ENCODE assay signal across 15 cellular contexts in the genomic region with DNA sequence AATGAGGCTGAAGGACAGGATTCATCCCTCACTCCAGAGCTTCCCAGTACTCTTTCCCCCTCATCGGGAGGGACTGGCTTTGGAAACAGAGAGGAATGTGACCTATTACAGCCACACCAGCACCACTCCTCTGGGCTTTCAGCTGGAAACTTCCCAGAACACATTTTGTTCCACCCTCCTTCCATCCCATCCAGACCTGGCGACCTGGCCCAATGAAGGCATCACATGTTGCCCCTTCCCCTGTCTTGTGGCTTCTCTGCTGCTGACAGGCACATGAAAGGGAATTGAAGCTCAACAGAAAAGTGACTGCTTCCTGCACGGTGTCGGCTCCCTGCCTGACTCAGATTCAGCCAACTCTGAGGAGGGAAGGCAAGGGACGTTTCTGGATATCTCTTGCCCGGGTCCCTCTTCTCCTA. TPM values are rescaled to one million over a fixed set of nuclear protein-coding genes. Genes with fewer than 3 reads are reported as not detected.
DNase-seq lines count a peak whose midpoint lies in the region; ATAC-seq, FAIRE-seq and TF ChIP-seq lines count a peak whose summit lies in the region.
"Had no signal": no experiment of that assay in that cellular context is flagged by ENCODE, and none has a peak within 500 bp of the region (broad histone marks: within the 10 kb centered on the region; RNA-seq: fewer than 3 reads in every experiment).

No MANE protein-coding gene starts in this region.

- H3K9me3 ChIP-seq in H1 (ENCODE audit: insufficient read depth in 2 of 2, low read depth in 1 of 2, low read length in 1 of 2) (no peaks in the 10 kb centered on the region), mesodermal cell (ENCODE audit: control insufficient read depth, low read length) (no peaks in the 10 kb centered on the region)

- H2BK20ac ChIP-seq in H1 (ENCODE audit: low read length): peak overlapping the region; percentile 55; the same call in 1 of the 2 replicates

- TF ChIP-seq POLR2A in H1 (IDR thresholded peaks at IDR 0.05; ENCODE audit: control extremely low read depth in 1 of 2, low read depth in 2 of 2, low read length in 2 of 2): no peak

- H3K9ac ChIP-seq in H1 (replicated peaks in 1 of 4; ENCODE audit: extremely low read depth in 1 of 4, low read depth in 3 of 4, low read length in 3 of 4) (no peak overlapping the region), mesendoderm (ENCODE audit: low read length) (no peak overlapping the region)

- H3K4me2 ChIP-seq in H1 (ENCODE audit: insufficient read depth in 1 of 2, low read depth in 2 of 2, low read length in 2 of 2) (no peak overlapping the region), mesendoderm (ENCODE audit: low read length) (no peak overlapping the region)

- 0 out of 2 replicates have a peak overlapping the region, but pooled peaks have one; percentile 41 for H2AFZ ChIP-seq in H1 (ENCODE audit: low read length)

- H3K27ac ChIP-seq in H1 (ENCODE audit: low read depth, low read length): no peak overlapping the region
- H3K27ac ChIP-seq in mesodermal cell (ENCODE audit: low read depth, low read length, severe bottlenecking): peak overlapping the region; percentile 73
- H3K27ac ChIP-seq in mesendoderm (ENCODE audit: low read depth, low read length): no peak overlapping the region
- H3K27ac ChIP-seq: HL-60 had no signal

- 96% methylated on average over 6 of the region's 6 CpGs; no CpG with 5 or more reads in 1 of the 2 experiments for WGBS in H1 (ENCODE audit: extremely low coverage in 1 of 2, insufficient coverage in 1 of 2, insufficient read length in 1 of 2, insufficient replicate concordance in 2 of 2, low coverage in 1 of 2, low lambda C conversion rate in 2 of 2, missing lambda C conversion rate in 1 of 2), 2 experiments
- 57 to 61% methylated on average over 2 to 5 of the region's 6 CpGs for WGBS in mesodermal cell (ENCODE audit: insufficient coverage in 2 of 2), 2 experiments
- no CpG with 5 or more reads among the region's 6 CpGs for WGBS in mesendoderm (ENCODE audit: extremely low coverage, insufficient coverage, low lambda C conversion rate)

- H3K4ac ChIP-seq in H1 (replicated peaks; ENCODE audit: insufficient read length, low read depth, low read length): no peak overlapping the region
- no peak overlapping the region for H3K4ac ChIP-seq in mesendoderm (ENCODE audit: low read depth, low read length)

- H4K5ac ChIP-seq in H1 (ENCODE audit: insufficient read length, low read depth, low read length) (no peak overlapping the region), mesendoderm (ENCODE audit: low read length) (no peak overlapping the region)

- H4K8ac ChIP-seq in H1 (ENCODE audit: extremely low read depth, insufficient read depth, low read length) (no peak overlapping the region), mesendoderm (ENCODE audit: low read depth, low read length) (no peak overlapping the region)

- no peaks in the 10 kb centered on the region for H3K79me2 ChIP-seq in H1 (ENCODE audit: control insufficient read depth in 1 of 2, insufficient read depth in 2 of 2, low read length in 2 of 2)
- H3K79me2 ChIP-seq in mesendoderm (ENCODE audit: control insufficient read depth, insufficient read depth, low read length): no peaks in the 10 kb centered on the region

- H3K23ac ChIP-seq in H1 (ENCODE audit: insufficient read length) (no peak overlapping the region), mesendoderm (ENCODE audit: low read length) (no peak overlapping the region)

- H3K18ac ChIP-seq in H1 (ENCODE audit: extremely low read depth, low read length) (no peak overlapping the region), mesendoderm (ENCODE audit: low read length) (no peak overlapping the region)

- H2BK15ac ChIP-seq in H1 (ENCODE audit: low read length) (no peak overlapping the region), mesendoderm (replicated peaks; ENCODE audit: low read depth) (no peak overlapping the region)

- no peaks in the 10 kb centered on the region for H3K36me3 ChIP-seq in H1 (ENCODE audit: control insufficient read depth in 2 of 4, insufficient read depth in 4 of 4, low read length in 3 of 4)
- H3K36me3 ChIP-seq in mesodermal cell (ENCODE audit: control insufficient read depth, insufficient read depth, low read length): no peaks in the 10 kb centered on the region
- no peaks in the 10 kb centered on the region for H3K36me3 ChIP-seq in mesendoderm (ENCODE audit: control insufficient read depth, insufficient read depth, low read length)

- no peak overlapping the region; the same call in 1 of the 2 replicates for H2BK12ac ChIP-seq in H1 (ENCODE audit: low read depth, low read length)

- no peak overlapping the region for H3K14ac ChIP-seq in H1 (ENCODE audit: insufficient read length)

- no peak overlapping the region for H2AK5ac ChIP-seq in H1 (ENCODE audit: low read depth, low read length)
- no peak overlapping the region for H2AK5ac ChIP-seq in mesendoderm (ENCODE audit: low read length)

- no peak for FAIRE-seq in H1 (lab: Jason Lieb, UNC)

- H3K79me1 ChIP-seq in H1 (ENCODE audit: low read depth, low read length): no peaks in the 10 kb centered on the region
- no peaks in the 10 kb centered on the region for H3K79me1 ChIP-seq in mesendoderm (ENCODE audit: low read length)

- TF ChIP-seq CTCF in H1 (IDR thresholded peaks at IDR 0.05; ENCODE audit: control extremely low read depth in 1 of 3, insufficient read depth in 1 of 3, low read depth in 1 of 3, low read length in 3 of 3): no peak

- H4K20me1 ChIP-seq in H1 (replicated peaks in 1 of 2; ENCODE audit: control insufficient read depth in 1 of 2, insufficient read depth in 2 of 2, low read length in 2 of 2): no peaks in the 10 kb centered on the region

- TF ChIP-seq RAD21 in H1 (IDR thresholded peaks at IDR 0.05 in 1 of 2, conservative IDR thresholded peaks at IDR 0.05 in 1 of 2; ENCODE audit: low read depth in 2 of 2, low read length in 2 of 2): no peak

- no peak overlapping the region for H2BK5ac ChIP-seq in H1 (ENCODE audit: low read depth, low read length)
- no peak overlapping the region for H2BK5ac ChIP-seq in mesendoderm (ENCODE audit: low read length)

- no peaks in the 10 kb centered on the region for H3K23me2 ChIP-seq in H1 (ENCODE audit: low read depth, low read length)

- H3K56ac ChIP-seq in H1 (replicated peaks; ENCODE audit: insufficient read length, low read depth, low read length) (no peak overlapping the region), mesendoderm (ENCODE audit: low read length) (no peak overlapping the region)

- no peak for ATAC-seq in HG02981 (IDR thresholded peaks at IDR 0.05; ENCODE audit: unreplicated experiment)
- ATAC-seq: SK-N-SH treated with all-trans-retinoic acid at 6 μM for 48 hours; stimulated activated naive CD8-positive, alpha-beta T cell treated with anti-CD3 and anti-CD28 coated beads, Interleukin-15, Interleukin-2, amounts not matched to agents 100 U/mL and 50 U/mL, for 24 hours had no signal

- H4K91ac ChIP-seq in H1 (replicated peaks; ENCODE audit: insufficient read length, low read length): no peak overlapping the region

- CTCF ChIA-PET in H1 (lab: Charles Lee; ENCODE audit: partially characterized antibody): interaction anchor here (0.9 to 2.2 kb wide), 7 partner anchors 9 to 60 kb away, joined by 3 to 12 read pairs (median 3); no protein-coding TSS in a partner anchor

- H3K4me3 ChIP-seq in H1 (ENCODE audit: extremely low read depth in 1 of 4, insufficient read depth in 2 of 4, low read depth in 3 of 4, low read length in 4 of 4) (no peak overlapping the region), mesodermal cell (ENCODE audit: extremely low read depth, insufficient read depth, low read length, poor library complexity, severe bottlenecking) (no peak overlapping the region), mesendoderm (ENCODE audit: low read length) (no peak overlapping the region)

- H3K4me1 ChIP-seq in H1 (replicated peaks in 1 of 4; ENCODE audit: control insufficient read depth in 3 of 4, insufficient read depth in 4 of 4, low read length in 3 of 4): peaks cover 0 to 6% (median 3%) of the 10 kb centered on the region in 4 experiments; a peak in 2 of 7 replicates
- H3K4me1 ChIP-seq in mesodermal cell (ENCODE audit: control insufficient read depth, insufficient read depth, low read length, poor library complexity, severe bottlenecking): peaks cover 28% of the 10 kb centered on the region
- no peaks in the 10 kb centered on the region for H3K4me1 ChIP-seq in mesendoderm (ENCODE audit: control insufficient read depth, low read depth, low read length)

- no peak for TF ChIP-seq EP300 in H1 (IDR thresholded peaks at IDR 0.05; ENCODE audit: borderline replicate concordance in 1 of 2, low read depth in 2 of 2, low read length in 2 of 2)

- DNase-seq in GM03348 (ENCODE audit: low spot score) (peak; percentile 52), H1 (ENCODE audit: low read depth in 1 of 2, low spot score in 2 of 2) (no peak), superior temporal gyrus (ENCODE audit: extremely low spot score) (peak; percentile 28), UCSD-AML1 (lab: John Stamatoyannopoulos, UW; ENCODE audit: unreplicated experiment) (no peak), NCI-H1105 treated with DMSO at 0.1 percent for 48 hours (lab: John Stamatoyannopoulos, UW) (no peak), mesendoderm (no peak)
- DNase-seq: activated effector memory CD4-positive, alpha-beta T cell treated with anti-CD3 and anti-CD28 coated beads, Interleukin-2, amount 50 U/mL, for 16 hours; NCI-H1417; NCI-H774; stimulated activated naive CD8-positive, alpha-beta T cell treated with anti-CD3 and anti-CD28 coated beads, Interleukin-15, Interleukin-2, amounts not matched to agents 100 U/mL and 50 U/mL, for 24 hours had no signal

- H2BK120ac ChIP-seq in H1 (replicated peaks; ENCODE audit: low read depth, low read length) (no peak overlapping the region), mesendoderm (ENCODE audit: low read depth, low read length) (no peak overlapping the region)

- H3K27me3 ChIP-seq in H1 (replicated peaks in 1 of 4; ENCODE audit: control insufficient read depth in 3 of 4, extremely low read depth in 1 of 4, insufficient read depth in 3 of 4, low read length in 3 of 4): no peaks in the 10 kb centered on the region
- H3K27me3 ChIP-seq in mesendoderm (ENCODE audit: insufficient read depth, low read length, poor library complexity): no peaks in the 10 kb centered on the region

- POLR2A ChIA-PET in H1 (lab: Charles Lee; ENCODE audit: partially characterized antibody): interaction anchor here (0.6 to 2.0 kb wide), 3 partner anchors 10 to 134 kb away, joined by 3 to 5 read pairs (median 3); no protein-coding TSS in a partner anchor

RNA-seq across cellular contexts. Expression of a gene that starts 19.1 kb away (rescaled TPM):
- total RNA-seq in H1 (2021; fragmentation: NEBNext Ultra II Directional; extraction: Animal tissue kit (Norgen Biotek cat#: 25700)): 2.7 and 3.3 TPM in 2 replicates
- 1.8 and 2.2 TPM in 2 replicates for polyA plus RNA-seq in H1 (2011; rRNA removed)
- polyA plus RNA-seq in H1 (2011; cell fraction: cytosol; rRNA removed): 1.9 TPM
- polyA plus RNA-seq in H1 (2011; cell fraction: nucleus; rRNA removed): 5.5 TPM
- 1.9 to 2.5 TPM (median 2.1 TPM) in 4 replicates for polyA plus RNA-seq in H1 (2012, experiment 1 of 2)
- polyA plus RNA-seq in H1 (2012, experiment 2 of 2): 0.37 TPM
- 1.9 TPM for polyA plus RNA-seq in H1 (2013, experiment 1 of 2)
- polyA plus RNA-seq in H1 (2013, experiment 2 of 2): 2.0 TPM
- 3.4 and 4.0 TPM in 2 replicates for polyA minus RNA-seq in H1 (2011; rRNA and poly(A)+ RNA removed)
- polyA minus RNA-seq in H1 (2011; cell fraction: cytosol; rRNA and poly(A)+ RNA removed): 4.0 TPM
- polyA minus RNA-seq in H1 (2011; cell fraction: nucleus; rRNA and poly(A)+ RNA removed): 7.3 TPM
- polyA plus RNA-seq in mesodermal cell (2013, experiment 1 of 2): 7.7 TPM
- polyA plus RNA-seq in mesodermal cell (2013, experiment 2 of 2): 6.5 TPM
- polyA plus RNA-seq in mesendoderm (2013, experiment 1 of 2): 0.79 TPM
- 0.80 TPM for polyA plus RNA-seq in mesendoderm (2013, experiment 2 of 2)
- polyA plus RNA-seq: naive thymus-derived CD4-positive, alpha-beta T cell had no signal

Comparison
In these comparisons a context has a peak if more than half of its experiments do, and no peak if none do; other contexts are left out.
1. DNase-seq: peak in GM03348 (single experiment) and superior temporal gyrus (single experiment); none in H1 (0 of 2), UCSD-AML1 (single experiment), NCI-H1105 treated with DMSO at 0.1 percent for 48 hours (single experiment) and mesendoderm (single experiment).